In genomic region chr12:3200779-3201738, GRCh38 we compare ENCODE assay signal across 9 cellular contexts.
A peak's percentile ranks its signal among the peaks of the same experiment; 100 is the strongest.
DNase-seq lines count a peak whose midpoint lies in the region; ATAC-seq, FAIRE-seq and TF ChIP-seq lines count a peak whose summit lies in the region.
"Had no signal": no experiment of that assay in that cellular context is flagged by ENCODE, and none has a peak within 500 bp of the region (broad histone marks: within the 10 kb centered on the region; RNA-seq: fewer than 3 reads in every experiment).

No MANE protein-coding gene starts in this region.

- H3K36me3 Mint-ChIP-seq in CD4-positive, alpha-beta T cell (ENCODE audit: low read depth): no peaks in the 10 kb centered on the region

- H3K4me3 Mint-ChIP-seq in CD4-positive, alpha-beta T cell: no peak overlapping the region

- no peaks in the 10 kb centered on the region for H3K9me3 ChIP-seq in CD4-positive, alpha-beta T cell (ENCODE audit: control insufficient read depth, low read length)

- H3K9me3 Mint-ChIP-seq in CD4-positive, alpha-beta T cell: no peaks in the 10 kb centered on the region

- CTCF ChIA-PET in CD4-positive, alpha-beta T cell (lab: Charles Lee): no interaction called here

- POLR2A ChIA-PET in CD4-positive, alpha-beta T cell (lab: Charles Lee): no interaction called here

- TF ChIP-seq CTCF in CD4-positive, alpha-beta T cell (IDR thresholded peaks at IDR 0.05): no peak
- no peak for TF ChIP-seq CTCF in D721Med (IDR thresholded peaks at IDR 0.05; ENCODE audit: insufficient read depth, missing control alignments)

- H3K27me3 Mint-ChIP-seq in CD4-positive, alpha-beta T cell: peaks cover 58% of the 10 kb centered on the region

- no peak overlapping the region for H3K27ac Mint-ChIP-seq in CD4-positive, alpha-beta T cell

- H3K27ac ChIP-seq in CD4-positive, alpha-beta T cell (ENCODE audit: low read depth, low read length): no peak overlapping the region

- FAIRE-seq in D721Med (lab: Jason Lieb, UNC): no peak
- FAIRE-seq: GM18507 had no signal

- DNase-seq in COLO668 (lab: John Stamatoyannopoulos, UW; ENCODE audit: unreplicated experiment): peak; percentile 3
- peak; percentile 67 for DNase-seq in NCI-H69 (lab: John Stamatoyannopoulos, UW)
- DNase-seq in Right ventricle myocardium superior: no peak
- DNase-seq in retina: peak; percentile 60
- no peak for DNase-seq in SHP77 treated with DMSO at 0.1 percent for 48 hours (lab: John Stamatoyannopoulos, UW)
- DNase-seq in CD4-positive, alpha-beta T cell: no peak
- DNase-seq in D721Med (ENCODE audit: insufficient read length, low spot score): no peak

- ATAC-seq in Right ventricle myocardium superior (ENCODE audit: poor library complexity): peak; percentile 4
- ATAC-seq in CD4-positive, alpha-beta T cell (ENCODE audit: poor library complexity): no peak
- no peak for ATAC-seq in HG02610 (IDR thresholded peaks at IDR 0.05; ENCODE audit: unreplicated experiment)

- H3K4me1 Mint-ChIP-seq in CD4-positive, alpha-beta T cell (ENCODE audit: low read depth): peaks cover 4% of the 10 kb centered on the region

- peaks cover 37% of the 10 kb centered on the region for H3K27me3 ChIP-seq in CD4-positive, alpha-beta T cell (ENCODE audit: control insufficient read depth, insufficient read depth, low read length)

- intact Hi-C loops in Right ventricle myocardium superior (cut with DNase I): loop anchor here (5.0 to 10.0 kb wide), 2 partner anchors 64 to 126 kb away; partner anchors contain the start of gene TSPAN9
- intact Hi-C loops in CD4-positive, alpha-beta T cell (cut with DNase I, micrococcal nuclease): loop anchor here in 1 of 2 experiments (10.0 kb wide), 1 partner anchor 66 kb away; no protein-coding TSS in a partner anchor

Comparison
In these comparisons a context has a peak if more than half of its experiments do, and no peak if none do; other contexts are left out.
1. DNase-seq: peak in COLO668 (single experiment), NCI-H69 (single experiment) and retina (single experiment); none in Right ventricle myocardium superior (single experiment), SHP77 treated with DMSO at 0.1 percent for 48 hours (single experiment), CD4-positive, alpha-beta T cell (0 of 10) and D721Med (single experiment).